Comparison of ENCODE assay signal across 8 cellular contexts in the genomic region with DNA sequence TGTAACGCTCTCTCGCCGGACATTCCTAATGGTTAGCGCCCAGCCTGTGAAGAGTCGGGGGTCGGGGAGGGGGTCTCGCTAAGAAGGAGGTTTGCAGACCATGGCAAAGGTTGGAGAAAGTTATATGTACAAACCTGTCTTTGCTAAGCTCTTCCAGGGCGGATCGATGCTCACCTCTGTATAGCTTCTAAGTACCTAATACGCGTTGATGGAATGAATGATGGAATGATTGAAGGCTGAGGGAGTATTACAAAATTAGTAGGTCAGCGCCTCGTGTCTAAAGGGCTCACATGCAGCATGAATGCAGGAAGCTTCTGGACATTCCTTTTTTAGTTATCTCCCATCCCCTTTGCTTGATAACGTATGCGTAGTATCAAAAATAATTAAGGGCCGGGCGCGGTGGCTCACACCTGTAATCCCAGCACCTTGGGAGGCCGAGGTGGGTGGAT. TPM values are rescaled to one million over a fixed set of nuclear protein-coding genes. Genes with fewer than 3 reads are reported as not detected.
A peak's percentile ranks its signal among the peaks of the same experiment; 100 is the strongest.
DNase-seq lines count a peak whose midpoint lies in the region; ATAC-seq, FAIRE-seq and TF ChIP-seq lines count a peak whose summit lies in the region.

No MANE protein-coding gene starts in this region.

- H3K36me3 Mint-ChIP-seq in CD8-positive, alpha-beta memory T cell = peaks cover under 1 to 5% (median 1%) of the 10 kb centered on the region in 3 donors

- DNase-seq in CD8-positive, alpha-beta memory T cell = no peak
- no peak for DNase-seq in endothelial cell of umbilical vein (ENCODE audit: low read depth, low spot score)
- no peak for DNase-seq in MV-4-11 (lab: John Stamatoyannopoulos, UW)
- no peak for DNase-seq in islet precursor cell
- DNase-seq in SIG-M5 treated with dmso at 0.1 percent for 504 hours (lab: John Stamatoyannopoulos, UW; ENCODE audit: unreplicated experiment) = no peak

- intact Hi-C loops in endothelial cell of umbilical vein (cut with micrococcal nuclease) = loop anchor here (2.0 kb wide), 1 partner anchor 164 kb away; no protein-coding TSS in a partner anchor

- no peak overlapping the region for H3K27ac ChIP-seq in CD8-positive, alpha-beta memory T cell (ENCODE audit: low read depth, low read length)
- H3K27ac ChIP-seq in OCI-LY3 (ENCODE audit: low read length) (no peak overlapping the region), endothelial cell of umbilical vein (ENCODE audit: insufficient read depth, low read depth, low read length) (peak overlapping the region; percentile 72), neutrophil (peak overlapping the region; percentile 98)

- no peaks in the 10 kb centered on the region for H3K9me1 ChIP-seq in endothelial cell of umbilical vein (replicated peaks; ENCODE audit: control insufficient read depth, extremely low read depth, insufficient read depth, low read length)

- H3K9me3 ChIP-seq in CD8-positive, alpha-beta memory T cell (ENCODE audit: low read length) = no peaks in the 10 kb centered on the region
- no peaks in the 10 kb centered on the region for H3K9me3 ChIP-seq in OCI-LY3 (ENCODE audit: insufficient read depth, low read length)
- H3K9me3 ChIP-seq in endothelial cell of umbilical vein (replicated peaks; ENCODE audit: control insufficient read depth, insufficient read depth, low read length) = no peaks in the 10 kb centered on the region
- H3K9me3 ChIP-seq in neutrophil = no peaks in the 10 kb centered on the region

- no peaks in the 10 kb centered on the region for H3K36me3 ChIP-seq in CD8-positive, alpha-beta memory T cell (ENCODE audit: insufficient read depth, low read length)
- H3K36me3 ChIP-seq in OCI-LY3 (replicated peaks; ENCODE audit: low read depth, low read length) (peaks cover under 1% of the 10 kb centered on the region), endothelial cell of umbilical vein (ENCODE audit: control insufficient read depth in 2 of 2, extremely low read depth in 1 of 2, insufficient read depth in 2 of 2, low read length in 2 of 2) (no peaks in the 10 kb centered on the region), neutrophil (no peaks in the 10 kb centered on the region)

- TF ChIP-seq CTCF in OCI-LY3 (IDR thresholded peaks at IDR 0.05; ENCODE audit: low read depth, low read length) (no peak), endothelial cell of umbilical vein (IDR thresholded peaks at IDR 0.05; ENCODE audit: extremely low read depth in 1 of 2, insufficient read depth in 1 of 2, low read depth in 1 of 2, low read length in 2 of 2) (no peak), neutrophil (IDR thresholded peaks at IDR 0.05) (no peak)

- peak overlapping the region; percentile 78 for H3K4me3 ChIP-seq in CD8-positive, alpha-beta memory T cell (ENCODE audit: low read length)
- H3K4me3 ChIP-seq in OCI-LY3 (ENCODE audit: low read length) (peak overlapping the region; percentile 88), endothelial cell of umbilical vein (replicated peaks in 1 of 3; ENCODE audit: insufficient read depth in 1 of 3, low read depth in 1 of 3, low read length in 3 of 3) (peak overlapping the region; percentile 55 to 96 (median 91)), neutrophil (ENCODE audit: low read depth in 1 of 2, low read length in 1 of 2) (peak overlapping the region; percentile 72 to 98)

- POLR2A ChIA-PET in CD8-positive, alpha-beta memory T cell (lab: Charles Lee) = interaction anchor here (0.7 to 2.7 kb wide), 7 partner anchors 11 to 1073 kb away, joined by 3 to 27 read pairs (median 4); a partner anchor contains a TSS
- POLR2A ChIA-PET in endothelial cell of umbilical vein (lab: Charles Lee) = no interaction called here

- peaks cover 37 to 42% (median 40%) of the 10 kb centered on the region in 3 donors for H3K4me1 Mint-ChIP-seq in CD8-positive, alpha-beta memory T cell

- no TSS peak for BruUV-seq in endothelial cell of umbilical vein (replicated peaks; lab: Mats Ljungman, UMichigan)

- H3K4me1 ChIP-seq in CD8-positive, alpha-beta memory T cell (ENCODE audit: insufficient read depth, low read length) = peaks cover 35% of the 10 kb centered on the region
- H3K4me1 ChIP-seq in OCI-LY3 (ENCODE audit: low read length) (peaks cover 10% of the 10 kb centered on the region), endothelial cell of umbilical vein (ENCODE audit: control insufficient read depth, extremely low read depth, insufficient read depth, low read length) (peaks cover 14% of the 10 kb centered on the region), neutrophil (ENCODE audit: control insufficient read depth in 1 of 2, insufficient read depth in 1 of 2, low read depth in 1 of 2, low read length in 1 of 2) (peaks cover 43 to 44% of the 10 kb centered on the region in 2 experiments)

- no peak for TF ChIP-seq POLR2A in endothelial cell of umbilical vein (IDR thresholded peaks at IDR 0.05; ENCODE audit: low read depth, low read length)

- H3K9me3 Mint-ChIP-seq in CD8-positive, alpha-beta memory T cell = no peaks in the 10 kb centered on the region

- FAIRE-seq in endothelial cell of umbilical vein (lab: Jason Lieb, UNC) = no peak

- dilution Hi-C loops in endothelial cell of umbilical vein (cut with MboI; ENCODE audit: extremely low pct_ligation_motif_present, low sequenced_read_pairs) = no loop called here

- CTCF ChIA-PET in CD8-positive, alpha-beta memory T cell (lab: Charles Lee) = interaction anchor here (1.0 to 1.6 kb wide), 3 partner anchors 99 to 164 kb away, joined by 3 to 6 read pairs (median 4); a partner anchor contains a TSS
- CTCF ChIA-PET in endothelial cell of umbilical vein (lab: Charles Lee) = interaction anchor here (0.7 to 1.5 kb wide), 8 partner anchors 10 to 164 kb away, joined by 3 to 7 read pairs (median 4); no protein-coding TSS in a partner anchor

- peak overlapping the region; percentile 71 to 93 (median 89) for H3K4me3 Mint-ChIP-seq in CD8-positive, alpha-beta memory T cell

- H4K20me1 ChIP-seq in OCI-LY3 (ENCODE audit: insufficient read depth, low read length) (peaks cover 39% of the 10 kb centered on the region), endothelial cell of umbilical vein (replicated peaks; ENCODE audit: control insufficient read depth, extremely low read depth, insufficient read depth, low read length) (peaks cover 18% of the 10 kb centered on the region)

- H3K79me2 ChIP-seq in OCI-LY3 (ENCODE audit: low read length) (peaks cover 46% of the 10 kb centered on the region), endothelial cell of umbilical vein (ENCODE audit: control insufficient read depth, insufficient read depth, low read length) (peaks cover 41% of the 10 kb centered on the region)

- no peaks in the 10 kb centered on the region for H3K27me3 Mint-ChIP-seq in CD8-positive, alpha-beta memory T cell

- H3K27me3 ChIP-seq in CD8-positive, alpha-beta memory T cell (ENCODE audit: insufficient read depth, low read length, poor library complexity, severe bottlenecking) = no peaks in the 10 kb centered on the region
- H3K27me3 ChIP-seq in OCI-LY3 (ENCODE audit: low read depth, low read length) (no peaks in the 10 kb centered on the region), endothelial cell of umbilical vein (ENCODE audit: control insufficient read depth in 2 of 2, insufficient read depth in 2 of 2, low read length in 2 of 2) (peaks cover 1 to 8% of the 10 kb centered on the region in 2 experiments), neutrophil (no peaks in the 10 kb centered on the region)

- peak overlapping the region; percentile 70 to 93 (median 89) for H3K27ac Mint-ChIP-seq in CD8-positive, alpha-beta memory T cell

- ATAC-seq in HG03521 (IDR thresholded peaks at IDR 0.05; ENCODE audit: unreplicated experiment) = no peak

- H3K4me2 ChIP-seq in OCI-LY3 (ENCODE audit: low read length) (peak overlapping the region; percentile 85), endothelial cell of umbilical vein (ENCODE audit: insufficient read depth, low read length) (peak overlapping the region; percentile 84)

- H2AFZ ChIP-seq in OCI-LY3 (ENCODE audit: low read depth, low read length) (peak overlapping the region; percentile 99), endothelial cell of umbilical vein (ENCODE audit: low read depth, low read length) (peak overlapping the region; percentile 98)

- H3K9ac ChIP-seq in OCI-LY3 (ENCODE audit: low read length) = peak overlapping the region; percentile 71
- no peak overlapping the region for H3K9ac ChIP-seq in endothelial cell of umbilical vein (replicated peaks; ENCODE audit: extremely low read depth, insufficient read depth, low read length)

RNA-seq across cellular contexts. Expression of a gene that starts 0.3 kb away (rescaled TPM):
- total RNA-seq in CD8-positive, alpha-beta memory T cell = 10 to 100 TPM; 58.6 to 60.4 TPM
- polyA plus RNA-seq in CD8-positive, alpha-beta memory T cell = 49.1 TPM
- total RNA-seq in endothelial cell of umbilical vein = 110 and 113 TPM in 2 replicates
- 21.1 and 24.4 TPM in 2 replicates for polyA plus RNA-seq in endothelial cell of umbilical vein
- 28.5 and 36.2 TPM in 2 replicates for polyA plus RNA-seq in endothelial cell of umbilical vein (2011; cell fraction: cytosol; rRNA removed)
- 40.0 and 50.1 TPM in 2 replicates for polyA plus RNA-seq in endothelial cell of umbilical vein (2011; cell fraction: nucleus; rRNA removed)
- 45.8 and 86.1 TPM in 2 replicates for polyA plus RNA-seq in endothelial cell of umbilical vein (2012)
- 62.6 and 78.6 TPM in 2 replicates for polyA minus RNA-seq in endothelial cell of umbilical vein
- polyA minus RNA-seq in endothelial cell of umbilical vein (2011; cell fraction: cytosol; rRNA and poly(A)+ RNA removed) = 29.5 TPM
- polyA minus RNA-seq in endothelial cell of umbilical vein (2011; cell fraction: nucleus; rRNA and poly(A)+ RNA removed) = 35.2 and 47.9 TPM in 2 replicates

RNA-seq across cellular contexts. Expression of a gene that starts 49.1 kb away (rescaled TPM):
- total RNA-seq in CD8-positive, alpha-beta memory T cell = 10 to 100 TPM; 13.2 to 13.4 TPM
- polyA plus RNA-seq in CD8-positive, alpha-beta memory T cell = 32.5 TPM
- total RNA-seq in endothelial cell of umbilical vein = 9.7 and 12.5 TPM in 2 replicates
- polyA plus RNA-seq in endothelial cell of umbilical vein = 10.1 and 10.4 TPM in 2 replicates
- polyA plus RNA-seq in endothelial cell of umbilical vein (2011; cell fraction: cytosol; rRNA removed) = 9.4 and 10.7 TPM in 2 replicates
- 12.6 and 13.8 TPM in 2 replicates for polyA plus RNA-seq in endothelial cell of umbilical vein (2011; cell fraction: nucleus; rRNA removed)
- polyA plus RNA-seq in endothelial cell of umbilical vein (2012) = 10.1 and 11.4 TPM in 2 replicates
- polyA minus RNA-seq in endothelial cell of umbilical vein = 10.4 and 10.8 TPM in 2 replicates
- 3.9 TPM for polyA minus RNA-seq in endothelial cell of umbilical vein (2011; cell fraction: cytosol; rRNA and poly(A)+ RNA removed)
- polyA minus RNA-seq in endothelial cell of umbilical vein (2011; cell fraction: nucleus; rRNA and poly(A)+ RNA removed) = 4.8 and 5.0 TPM in 2 replicates

RNA-seq across cellular contexts. Expression of a gene that starts 49.1 kb away (rescaled TPM):
- 10 to 100 TPM; 22.9 to 24.3 TPM for total RNA-seq in CD8-positive, alpha-beta memory T cell
- polyA plus RNA-seq in CD8-positive, alpha-beta memory T cell = 31.2 TPM
- total RNA-seq in endothelial cell of umbilical vein = 13.8 and 20.5 TPM in 2 replicates
- polyA plus RNA-seq in endothelial cell of umbilical vein = 2.3 and 3.2 TPM in 2 replicates
- 3.7 and 4.0 TPM in 2 replicates for polyA plus RNA-seq in endothelial cell of umbilical vein (2011; cell fraction: cytosol; rRNA removed)
- 2.3 and 2.7 TPM in 2 replicates for polyA plus RNA-seq in endothelial cell of umbilical vein (2011; cell fraction: nucleus; rRNA removed)
- 7.6 and 9.6 TPM in 2 replicates for polyA plus RNA-seq in endothelial cell of umbilical vein (2012)
- 4.8 and 5.6 TPM in 2 replicates for polyA minus RNA-seq in endothelial cell of umbilical vein
- polyA minus RNA-seq in endothelial cell of umbilical vein (2011; cell fraction: cytosol; rRNA and poly(A)+ RNA removed) = 10.7 TPM
- 2.5 and 3.3 TPM in 2 replicates for polyA minus RNA-seq in endothelial cell of umbilical vein (2011; cell fraction: nucleus; rRNA and poly(A)+ RNA removed)

Comparison
In these comparisons a context has a peak if more than half of its experiments do, and no peak if none do; other contexts are left out.
1. H3K27ac ChIP-seq: peak in endothelial cell of umbilical vein (single experiment) and neutrophil (single experiment); none in CD8-positive, alpha-beta memory T cell (single experiment) and OCI-LY3 (single experiment).
2. Peak in every context shown above with its lines, with median percentiles within 50 percentile points of each other: H3K4me3 ChIP-seq.